Comparison of ENCODE assay signal across 8 cellular contexts in the genomic region with DNA sequence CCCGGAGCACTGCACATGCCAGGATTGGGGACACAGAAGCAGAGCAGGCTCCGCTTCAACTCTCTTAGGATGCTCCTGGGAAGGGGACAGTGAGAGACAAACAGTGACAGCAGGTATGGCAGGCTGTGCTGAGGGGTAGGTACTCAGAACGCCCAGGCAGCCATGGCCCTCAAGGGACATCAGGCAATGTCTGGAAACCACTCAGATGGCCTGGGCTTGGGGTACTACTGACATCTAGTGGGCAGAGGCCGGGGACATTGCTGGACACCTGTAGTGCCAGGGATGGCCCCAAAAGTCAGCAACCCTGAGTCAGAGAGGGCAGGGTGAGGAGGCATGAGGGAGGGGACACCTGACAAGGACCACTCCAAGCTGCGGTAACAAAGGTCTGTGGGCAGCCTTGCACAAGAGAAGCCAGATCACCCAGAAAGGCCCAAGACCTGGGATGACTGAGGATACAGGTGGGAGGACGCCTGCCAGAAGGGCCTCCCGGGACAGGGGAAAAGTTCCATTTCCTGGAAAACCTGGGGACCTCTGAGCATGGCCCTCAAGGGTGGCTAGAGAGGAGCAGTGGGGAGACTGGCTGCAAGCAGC. TPM values are rescaled to one million over a fixed set of nuclear protein-coding genes. Genes with fewer than 3 reads are reported as not detected.
DNase-seq lines count a peak whose midpoint lies in the region; ATAC-seq and TF ChIP-seq lines count a peak whose summit lies in the region.

No MANE protein-coding gene starts in this region.

- 29% methylated on average over 2 of the region's 7 CpGs for WGBS in right lobe of liver (ENCODE audit: insufficient coverage, low coverage, low lambda C conversion rate, missing lambda C conversion rate)
- WGBS in suprapubic skin = 73% methylated on average over 4 of the region's 7 CpGs

- CTCF ChIA-PET in MCF 10A (lab: Yijun Ruan, JAX) = interaction anchor here (0.7 to 3.3 kb wide), 6 partner anchors 21 to 262 kb away, joined by 3 to 24 read pairs (median 6); a partner anchor contains a TSS

- H3K4me1 Mint-ChIP-seq in MCF 10A (ENCODE audit: insufficient read depth, unreplicated experiment) = no peaks in the 10 kb centered on the region
- H3K4me1 Mint-ChIP-seq in T-helper 2 cell treated with Interferon-gamma antibody and Interleukin-4, amounts not matched to agents 5 μg/mL and 100 μg/mL, for 36 hours (ENCODE audit: low read depth) = no peaks in the 10 kb centered on the region

- no peak overlapping the region for H3K27ac Mint-ChIP-seq in MCF 10A (ENCODE audit: low read depth, unreplicated experiment)
- no peak overlapping the region for H3K27ac Mint-ChIP-seq in T-helper 2 cell treated with Interferon-gamma antibody and Interleukin-4, amounts not matched to agents 5 μg/mL and 100 μg/mL, for 36 hours

- peaks cover 0 to 75% (median 41%) of the 10 kb centered on the region in 4 donors for H3K4me1 ChIP-seq in right lobe of liver
- H3K4me1 ChIP-seq in suprapubic skin = peaks cover 54% of the 10 kb centered on the region

- H3K27me3 ChIP-seq in right lobe of liver (no peaks in the 10 kb centered on the region), suprapubic skin (no peaks in the 10 kb centered on the region)

- H3K4me3 ChIP-seq in right lobe of liver = peak overlapping the region in 1 of 3 donors; percentile 25
- no peak overlapping the region for H3K4me3 ChIP-seq in suprapubic skin

- TF ChIP-seq POLR2A in right lobe of liver (IDR thresholded peaks at IDR 0.05) (no peak), suprapubic skin (IDR thresholded peaks at IDR 0.05) (no peak)

- H3K36me3 ChIP-seq in right lobe of liver (peaks cover 0 to under 1% (median 0%) of the 10 kb centered on the region in 4 donors), suprapubic skin (no peaks in the 10 kb centered on the region)

- intact Hi-C loops in MCF 10A (cut with micrococcal nuclease) (loop anchor here (1.0 kb wide), 1 partner anchor 74 kb away; a partner anchor contains a TSS), right lobe of liver (cut with DNase I) (no loop called here)

- H3K27ac ChIP-seq in right lobe of liver = peak overlapping the region; percentile 81 to 94 (median 85)
- no peak overlapping the region for H3K27ac ChIP-seq in suprapubic skin

- H3K9me3 ChIP-seq in right lobe of liver (no peaks in the 10 kb centered on the region), suprapubic skin (no peaks in the 10 kb centered on the region)

- TF ChIP-seq CTCF in MCF 10A (IDR thresholded peaks at IDR 0.05; ENCODE audit: unreplicated experiment) (peak; percentile 35), right lobe of liver (IDR thresholded peaks at IDR 0.05) (peak; percentile 56 to 65 (median 58)), suprapubic skin (IDR thresholded peaks at IDR 0.05) (no peak)

- DNase-seq in D341Med (ENCODE audit: low spot score) (peak; percentile 41), NCI-H1092 treated with DMSO at 0.1 percent for 48 hours (lab: John Stamatoyannopoulos, UW) (peak; percentile 47), MCF 10A (ENCODE audit: unreplicated experiment) (peak; percentile 38), right lobe of liver (peak; percentile 63 to 72 (median 71)), Kasumi-1 (lab: John Stamatoyannopoulos, UW) (no peak), ecto neural progenitor cell (ENCODE audit: low spot score) (no peak), suprapubic skin (ENCODE audit: low spot score in 2 of 2) (no peak)
- DNase-seq in T-helper 2 cell treated with Interferon-gamma antibody and Interleukin-4, amounts not matched to agents 5 μg/mL and 100 μg/mL, for 36 hours (ENCODE audit: low spot score) = no peak

- peaks cover 4% of the 10 kb centered on the region for H3K36me3 Mint-ChIP-seq in MCF 10A (ENCODE audit: insufficient read depth, unreplicated experiment)
- no peaks in the 10 kb centered on the region for H3K36me3 Mint-ChIP-seq in T-helper 2 cell treated with Interferon-gamma antibody and Interleukin-4, amounts not matched to agents 5 μg/mL and 100 μg/mL, for 36 hours (ENCODE audit: low read depth)

- no peaks in the 10 kb centered on the region for H3K27me3 Mint-ChIP-seq in MCF 10A (ENCODE audit: insufficient read depth, unreplicated experiment)
- no peaks in the 10 kb centered on the region for H3K27me3 Mint-ChIP-seq in T-helper 2 cell treated with Interferon-gamma antibody and Interleukin-4, amounts not matched to agents 5 μg/mL and 100 μg/mL, for 36 hours (ENCODE audit: low read depth)

- no peaks in the 10 kb centered on the region for H3K9me3 Mint-ChIP-seq in MCF 10A (ENCODE audit: unreplicated experiment)
- H3K9me3 Mint-ChIP-seq in T-helper 2 cell treated with Interferon-gamma antibody and Interleukin-4, amounts not matched to agents 5 μg/mL and 100 μg/mL, for 36 hours = no peaks in the 10 kb centered on the region

- POLR2A ChIA-PET in MCF 10A (lab: Yijun Ruan, JAX) = no interaction called here

- BruUV-seq in MCF 10A (replicated peaks; lab: Mats Ljungman, UMichigan) = no TSS peak

- ATAC-seq in right lobe of liver = peak; percentile 41 to 56 (median 51)

- H3K4me3 Mint-ChIP-seq in MCF 10A (ENCODE audit: unreplicated experiment) = no peak overlapping the region
- no peak overlapping the region for H3K4me3 Mint-ChIP-seq in T-helper 2 cell treated with Interferon-gamma antibody and Interleukin-4, amounts not matched to agents 5 μg/mL and 100 μg/mL, for 36 hours

- TF ChIP-seq EP300 in suprapubic skin (IDR thresholded peaks at IDR 0.05) = no peak

RNA-seq across cellular contexts. Expression of a gene that starts 21.2 kb away (rescaled TPM):
- total RNA-seq in MCF 10A (2022) = 37.0 and 49.8 TPM in 2 replicates
- 100 to 1,000 TPM in 5 of 6 experiments, 10 to 100 TPM in 1; 92.4 to 184 (median 170) TPM for total RNA-seq in right lobe of liver
- 10 to 100 TPM; 25.7 to 60.6 (median 50.0) TPM for total RNA-seq in suprapubic skin

Comparison
In these comparisons a context has a peak if more than half of its experiments do, and no peak if none do; other contexts are left out.
1. DNase-seq: peak in D341Med (single experiment), NCI-H1092 treated with DMSO at 0.1 percent for 48 hours (single experiment), MCF 10A (single experiment) and right lobe of liver (3 of 3); none in Kasumi-1 (0 of 2), T-helper 2 cell treated with Interferon-gamma antibody and Interleukin-4, amounts not matched to agents 5 μg/mL and 100 μg/mL, for 36 hours (single experiment), ecto neural progenitor cell (single experiment) and suprapubic skin (0 of 2).
2. CTCF ChIP-seq: peak in MCF 10A (single experiment) and right lobe of liver (4 of 4); none in suprapubic skin (0 of 2).